In the genomic region with DNA sequence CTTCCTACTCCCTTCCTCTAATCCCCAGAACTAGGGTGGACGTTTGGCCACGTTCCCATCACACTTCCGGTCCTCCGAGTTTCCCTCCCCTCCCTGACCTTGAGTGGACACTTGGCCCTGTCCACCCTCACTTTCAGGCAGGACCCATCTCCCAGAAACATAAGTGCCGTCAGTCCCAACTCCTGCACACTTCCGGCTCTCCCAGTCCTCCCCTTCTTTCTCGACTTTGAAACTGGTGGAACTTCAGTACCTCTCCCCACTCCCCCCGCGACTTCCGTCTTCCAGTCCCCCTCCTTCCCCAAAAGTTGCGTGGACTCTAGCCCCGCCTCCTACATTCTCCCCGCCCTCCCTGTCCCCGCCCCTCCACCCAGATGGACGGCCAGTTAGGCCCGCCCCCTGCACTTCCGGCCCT, we compare ENCODE assay signal across 8 cellular contexts. TPM values are rescaled to one million over a fixed set of nuclear protein-coding genes. Genes with fewer than 3 reads are reported as not detected.
DNase-seq lines count a peak whose midpoint lies in the region; TF ChIP-seq lines count a peak whose summit lies in the region.

No MANE protein-coding gene starts in this region.

- TF ChIP-seq EP300 in transverse colon (IDR thresholded peaks at IDR 0.05; ENCODE audit: low read depth): no peak

- TF ChIP-seq POLR2A in transverse colon (IDR thresholded peaks at IDR 0.05): no peak

- H3K4me3 Mint-ChIP-seq in T-helper 1 cell treated with Interleukin-12 subunit alpha and Interleukin-12 subunit beta and Interleukin-4 antibody, amounts not matched to agents 30 μg/mL and 1 μg/mL, for 36 hours: peak overlapping the region; percentile 93
- peak overlapping the region; percentile 94 to 99 (median 96) for H3K4me3 Mint-ChIP-seq in nephron

- intact Hi-C loops in colonic mucosa (cut with DNase I): no loop called here
- intact Hi-C loops in transverse colon (cut with DNase I; ENCODE audit: low total_unique reads): no loop called here

- H3K27me3 Mint-ChIP-seq in T-helper 1 cell treated with Interleukin-12 subunit alpha and Interleukin-12 subunit beta and Interleukin-4 antibody, amounts not matched to agents 30 μg/mL and 1 μg/mL, for 36 hours (ENCODE audit: low read depth): no peaks in the 10 kb centered on the region
- H3K27me3 Mint-ChIP-seq in nephron (ENCODE audit: low read depth): no peaks in the 10 kb centered on the region

- WGBS in transverse colon (ENCODE audit: low coverage in 1 of 2), 2 donors: 4 to 13% methylated on average over 10 to 17 of the region's 17 CpGs

- no peak for TF ChIP-seq CTCF in 22Rv1 (IDR thresholded peaks at IDR 0.05)
- no peak for TF ChIP-seq CTCF in GM20000 (IDR thresholded peaks at IDR 0.05; ENCODE audit: extremely low read depth, missing control alignments)
- TF ChIP-seq CTCF in colonic mucosa (IDR thresholded peaks at IDR 0.05): no peak
- no peak for TF ChIP-seq CTCF in nephron (IDR thresholded peaks at IDR 0.05; ENCODE audit: unreplicated experiment in 3 of 3)
- no peak for TF ChIP-seq CTCF in transverse colon (IDR thresholded peaks at IDR 0.05)

- H3K27ac ChIP-seq in 22Rv1: peak overlapping the region; percentile 95
- H3K27ac ChIP-seq in colonic mucosa: peak overlapping the region; percentile 98
- peak overlapping the region; percentile 93 to 98 (median 97) for H3K27ac ChIP-seq in transverse colon

- H3K36me3 Mint-ChIP-seq in T-helper 1 cell treated with Interleukin-12 subunit alpha and Interleukin-12 subunit beta and Interleukin-4 antibody, amounts not matched to agents 30 μg/mL and 1 μg/mL, for 36 hours (ENCODE audit: low read depth): peaks cover 43% of the 10 kb centered on the region
- H3K36me3 Mint-ChIP-seq in nephron (ENCODE audit: low read depth): peaks cover 94% of the 10 kb centered on the region

- H3K36me3 ChIP-seq in colonic mucosa: no peaks in the 10 kb centered on the region
- peaks cover 3 to 74% (median 18%) of the 10 kb centered on the region in 4 donors for H3K36me3 ChIP-seq in transverse colon

- peaks cover 10% of the 10 kb centered on the region for H3K9me3 ChIP-seq in colonic mucosa
- H3K9me3 ChIP-seq in transverse colon: peaks cover 85 to 86% of the 10 kb centered on the region in 2 donors

- H3K27me3 ChIP-seq in colonic mucosa (no peaks in the 10 kb centered on the region), transverse colon (no peaks in the 10 kb centered on the region)

- H3K27ac Mint-ChIP-seq in T-helper 1 cell treated with Interleukin-12 subunit alpha and Interleukin-12 subunit beta and Interleukin-4 antibody, amounts not matched to agents 30 μg/mL and 1 μg/mL, for 36 hours: peak overlapping the region; percentile 99
- peak overlapping the region; percentile 95 to 100 (median 98) for H3K27ac Mint-ChIP-seq in nephron

- H3K4me1 Mint-ChIP-seq in T-helper 1 cell treated with Interleukin-12 subunit alpha and Interleukin-12 subunit beta and Interleukin-4 antibody, amounts not matched to agents 30 μg/mL and 1 μg/mL, for 36 hours (ENCODE audit: low read depth): peaks cover 12% of the 10 kb centered on the region
- no peaks in the 10 kb centered on the region for H3K4me1 Mint-ChIP-seq in nephron

- in situ Hi-C loops in transverse colon (cut with MboI; ENCODE audit: low pct_ligation_motif_present in 1 of 4, low pct_unique_long_range_greater_than_20kb in 1 of 4, low sequenced_read_pairs in 3 of 4): no loop called here

- no peak overlapping the region for H3K9ac ChIP-seq in colonic mucosa (ENCODE audit: low read depth in 2 of 2, low read length in 2 of 2)

- H3K4me1 ChIP-seq in colonic mucosa (no peaks in the 10 kb centered on the region), transverse colon (peaks cover 0 to 14% (median 3%) of the 10 kb centered on the region in 4 donors)

- peak; percentile 94 for DNase-seq in GM20000 (ENCODE audit: low spot score)
- DNase-seq in colonic mucosa: peak; percentile 93
- no peak for DNase-seq in transverse colon
- no peak for DNase-seq in pons (ENCODE audit: low spot score)
- DNase-seq in NCI-H524 treated with DMSO at 0.1 percent for 48 hours (lab: John Stamatoyannopoulos, UW): no peak

- H3K4me3 ChIP-seq in colonic mucosa: peak overlapping the region; percentile 80
- peak overlapping the region in 3 of 4 donors; percentile 73 to 85 (median 75) for H3K4me3 ChIP-seq in transverse colon

- peaks cover 59% of the 10 kb centered on the region for H3K9me3 Mint-ChIP-seq in T-helper 1 cell treated with Interleukin-12 subunit alpha and Interleukin-12 subunit beta and Interleukin-4 antibody, amounts not matched to agents 30 μg/mL and 1 μg/mL, for 36 hours
- peaks cover 69% of the 10 kb centered on the region for H3K9me3 Mint-ChIP-seq in nephron

RNA-seq across cellular contexts. Expression of a gene that starts 0.3 kb away (rescaled TPM):
- total RNA-seq in colonic mucosa (10 to 100 TPM; 16.3 to 17.1 TPM), transverse colon (10 to 100 TPM; 12.5 to 30.8 (median 19.0) TPM)

RNA-seq across cellular contexts. Expression of a gene that starts 32.0 kb away (rescaled TPM):
- total RNA-seq in colonic mucosa (1 to 10 TPM; 3.9 to 5.9 TPM), transverse colon (1 to 10 TPM in 3 of 4 donors, under 1 TPM in 1; 0.60 to 5.5 (median 4.0) TPM)

RNA-seq across cellular contexts. Expression of a gene that starts 46.1 kb away (rescaled TPM):
- total RNA-seq in colonic mucosa: 10 to 100 TPM; 17.2 to 29.6 TPM
- 10 to 100 TPM in 3 of 4 donors, 1 to 10 TPM in 1; 8.6 to 62.3 (median 25.1) TPM for total RNA-seq in transverse colon

Comparison
In these comparisons a context has a peak if more than half of its experiments do, and no peak if none do; other contexts are left out.
1. DNase-seq: peak in GM20000 (single experiment) and colonic mucosa (single experiment); none in transverse colon (single experiment), pons (single experiment) and NCI-H524 treated with DMSO at 0.1 percent for 48 hours (single experiment).
2. Peak in every context shown above with its lines, with median percentiles within 50 percentile points of each other: H3K27ac ChIP-seq.